Comparison of ENCODE assay signal across 20 cellular contexts in the genomic region with DNA sequence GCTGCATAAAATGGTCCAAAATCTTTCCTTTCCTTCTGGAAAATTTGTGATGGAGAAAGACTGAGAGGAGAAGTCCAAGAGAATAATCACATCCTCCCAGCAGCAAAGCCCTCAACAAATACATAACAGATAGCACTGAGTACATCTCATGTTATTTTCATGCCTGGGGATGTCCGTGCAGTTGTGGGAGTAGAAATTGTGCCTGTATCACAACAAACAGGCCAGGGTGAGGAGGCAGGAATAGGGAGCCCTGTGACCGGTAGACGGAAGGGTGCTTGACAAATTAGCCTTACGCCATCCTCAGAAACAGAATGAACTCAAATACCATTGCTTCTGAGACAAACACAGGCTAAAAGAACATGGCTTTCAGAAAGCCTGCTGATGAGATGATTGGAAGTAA.
"Had no signal": no experiment of that assay in that cellular context is flagged by ENCODE, and none has a peak within 500 bp of the region (broad histone marks: within the 10 kb centered on the region; RNA-seq: fewer than 3 reads in every experiment).

No MANE protein-coding gene starts in this region.

- H3K27ac Mint-ChIP-seq: activated CD4-positive, alpha-beta T cell treated with anti-CD3 and anti-CD28 coated beads for 36 hours; activated naive CD8-positive, alpha-beta T cell; activated T-helper 1 cell treated with anti-CD3 and anti-CD28 coated beads, Interleukin-12 subunit alpha, Interleukin-12 subunit beta, Interleukin-2, Interleukin-4 antibody, amounts not matched to agents 30 ng/mL and 10 ng/mL and 1 ng/mL, durations not matched to agents 14 hours and 24 hours and 36 hours; effector memory CD8-positive, alpha-beta T cell; T-helper 2 cell treated with Interferon-gamma antibody and Interleukin-4, amounts not matched to agents 5 μg/mL and 100 μg/mL, for 36 hours had no signal

- H3K36me3 Mint-ChIP-seq: activated naive CD8-positive, alpha-beta T cell had no signal

- FAIRE-seq: TTC549 had no signal

- H3K4me1 ChIP-seq: foreskin keratinocyte, prostate gland had no signal

- H3K4me3 ChIP-seq: lung, prostate gland, right atrium auricular region had no signal

- ATAC-seq: activated CD4-positive, alpha-beta T cell treated with anti-CD3 and anti-CD28 coated beads for 36 hours; effector memory CD8-positive, alpha-beta T cell; foreskin keratinocyte; stimulated activated naive CD8-positive, alpha-beta T cell treated with anti-CD3 and anti-CD28 coated beads, Interleukin-15, Interleukin-2, amounts not matched to agents 100 U/mL and 50 U/mL, for 24 hours had no signal

- H3K36me3 ChIP-seq: prostate gland had no signal

- H3K9me3 ChIP-seq: prostate gland, right atrium auricular region had no signal

- DNase-seq: activated CD4-positive, alpha-beta T cell treated with anti-CD3 and anti-CD28 coated beads for 36 hours; activated CD4-positive, alpha-beta T cell treated with anti-CD3 and anti-CD28 coated beads, Interleukin-2, amount 50 U/mL, for 48 hours; activated gamma-delta T cell treated with Interleukin-2 at 50 U/mL for 16 hours; activated T-cell treated with anti-CD3 and anti-CD28 coated beads for 4 hours; amygdala; dermis blood vessel endothelial cell; effector memory CD8-positive, alpha-beta T cell; hypothalamus; islet precursor cell; stimulated activated naive CD8-positive, alpha-beta T cell treated with anti-CD3 and anti-CD28 coated beads, Interleukin-15, Interleukin-2, amounts not matched to agents 100 U/mL and 50 U/mL, for 24 hours; substantia nigra had no signal

- H3K9me3 Mint-ChIP-seq: activated T-helper 1 cell treated with anti-CD3 and anti-CD28 coated beads, Interleukin-12 subunit alpha, Interleukin-12 subunit beta, Interleukin-2, Interleukin-4 antibody, amounts not matched to agents 30 ng/mL and 10 ng/mL and 1 ng/mL, durations not matched to agents 14 hours and 24 hours and 36 hours; effector memory CD8-positive, alpha-beta T cell; T-helper 2 cell treated with Interferon-gamma antibody and Interleukin-4, amounts not matched to agents 5 μg/mL and 100 μg/mL, for 36 hours; type B pancreatic cell had no signal

- H3K27ac ChIP-seq: foreskin keratinocyte, prostate gland had no signal

- H3K27me3 Mint-ChIP-seq: type B pancreatic cell had no signal

- H3K27me3 ChIP-seq: right atrium auricular region had no signal

- H3K4me1 Mint-ChIP-seq: activated CD4-positive, alpha-beta T cell treated with anti-CD3 and anti-CD28 coated beads for 36 hours had no signal

- H3K4me3 Mint-ChIP-seq: activated CD4-positive, alpha-beta T cell treated with anti-CD3 and anti-CD28 coated beads for 36 hours; activated naive CD8-positive, alpha-beta T cell; activated T-helper 1 cell treated with anti-CD3 and anti-CD28 coated beads, Interleukin-12 subunit alpha, Interleukin-12 subunit beta, Interleukin-2, Interleukin-4 antibody, amounts not matched to agents 30 ng/mL and 10 ng/mL and 1 ng/mL, durations not matched to agents 14 hours and 24 hours and 36 hours; effector memory CD8-positive, alpha-beta T cell; T-helper 2 cell treated with Interferon-gamma antibody and Interleukin-4, amounts not matched to agents 5 μg/mL and 100 μg/mL, for 36 hours; type B pancreatic cell had no signal
